8 cellular contexts compared by ENCODE assay signal in genomic region chr16:30901201-30902069, GRCh38. TPM values are rescaled to one million over a fixed set of nuclear protein-coding genes. Genes with fewer than 3 reads are reported as not detected.
DNase-seq lines count a peak whose midpoint lies in the region; ATAC-seq and TF ChIP-seq lines count a peak whose summit lies in the region.

No MANE protein-coding gene starts in this region.

- no peaks in the 10 kb centered on the region for H3K9me3 Mint-ChIP-seq in Caco-2 (ENCODE audit: unreplicated experiment)

- H3K4me1 Mint-ChIP-seq in Caco-2 (ENCODE audit: low read depth, unreplicated experiment), result peaks cover 9% of the 10 kb centered on the region

- TF ChIP-seq CTCF in Caco-2 (IDR thresholded peaks at IDR 0.05; ENCODE audit: insufficient read depth in 1 of 2, low read depth in 1 of 2, low read length in 1 of 2, severe bottlenecking in 1 of 2, unreplicated experiment in 1 of 2) (no peak), omental fat pad (IDR thresholded peaks at IDR 0.05) (no peak)

- H3K36me3 ChIP-seq in Caco-2 (ENCODE audit: control insufficient read depth, insufficient read depth, low read length) (no peaks in the 10 kb centered on the region), ectodermal cell (ENCODE audit: control insufficient read depth, insufficient read depth, low read length) (no peaks in the 10 kb centered on the region)

- POLR2A ChIA-PET in Caco-2 (lab: Charles Lee), result no interaction called here

- peak overlapping the region; percentile 24 for H3K4me3 Mint-ChIP-seq in Caco-2 (ENCODE audit: unreplicated experiment)

- H3K27me3 Mint-ChIP-seq in Caco-2 (ENCODE audit: insufficient read depth, unreplicated experiment), result no peaks in the 10 kb centered on the region

- H3K27ac ChIP-seq in ectodermal cell (ENCODE audit: insufficient read depth, low read depth, low read length, poor library complexity, severe bottlenecking), result no peak overlapping the region

- H3K9me3 ChIP-seq in Caco-2 (no peaks in the 10 kb centered on the region), ectodermal cell (ENCODE audit: control insufficient read depth, low read length) (no peaks in the 10 kb centered on the region)

- no peaks in the 10 kb centered on the region for H3K27me3 ChIP-seq in Caco-2 (replicated peaks; ENCODE audit: control insufficient read depth, insufficient read depth, low read length)
- peaks cover 12% of the 10 kb centered on the region for H3K27me3 ChIP-seq in ectodermal cell (ENCODE audit: control insufficient read depth, insufficient read depth, low read length, poor library complexity, severe bottlenecking)

- DNase-seq in Caco-2, result no peak
- peak; percentile 55 for DNase-seq in MV-4-11 (lab: John Stamatoyannopoulos, UW)
- DNase-seq in omental fat pad (ENCODE audit: low spot score), result no peak
- no peak for DNase-seq in HCEC 1CT
- DNase-seq in cerebellum (ENCODE audit: low spot score), result no peak

- H3K36me3 Mint-ChIP-seq in Caco-2 (ENCODE audit: insufficient read depth, unreplicated experiment), result peaks cover 6% of the 10 kb centered on the region

- no peak overlapping the region for H3K27ac Mint-ChIP-seq in Caco-2 (ENCODE audit: unreplicated experiment)

- H3K4me1 ChIP-seq in Caco-2, result peaks cover 4% of the 10 kb centered on the region
- no peaks in the 10 kb centered on the region for H3K4me1 ChIP-seq in ectodermal cell (ENCODE audit: control insufficient read depth, insufficient read depth, low read length)

- no TSS peak for BruUV-seq in Caco-2 (replicated peaks; lab: Mats Ljungman, UMichigan)

- CTCF ChIA-PET in Caco-2 (lab: Charles Lee), result interaction anchor here (1.6 to 1.9 kb wide), 2 partner anchors 57 to 161 kb away, joined by 3 to 12 read pairs; a partner anchor contains a TSS

- H3K4me3 ChIP-seq in Caco-2 (ENCODE audit: low read depth, low read length), result peak overlapping the region; percentile 28
- H3K4me3 ChIP-seq in ectodermal cell (ENCODE audit: insufficient read depth, low read depth, low read length), result peak overlapping the region; percentile 36

- intact Hi-C loops in Caco-2 (cut with micrococcal nuclease; ENCODE audit: unreplicated experiment), result no loop called here

- peak; percentile 15 for ATAC-seq in omental fat pad (ENCODE audit: low FRiP score)
- no peak for ATAC-seq in HG02981 (IDR thresholded peaks at IDR 0.05; ENCODE audit: unreplicated experiment)
- ATAC-seq in GM21576 (IDR thresholded peaks at IDR 0.05; ENCODE audit: unreplicated experiment), result no peak

- WGBS in ectodermal cell, 2 experiments, result 22 to 31% methylated on average over 9 to 12 of the region's 12 CpGs

RNA-seq across cellular contexts. Expression of gene CTF1, which starts 5.0 kb away (rescaled TPM):
- total RNA-seq in Caco-2 (2022) (1.8 and 2.4 TPM in 2 replicates), omental fat pad (1 to 10 TPM; 1.7 to 3.5 (median 2.3) TPM), cerebellum (0.36 TPM)
- 3.4 TPM for polyA plus RNA-seq in ectodermal cell (2013, experiment 1 of 4)
- polyA plus RNA-seq in ectodermal cell (2013, experiment 2 of 4), result 2.7 TPM
- polyA plus RNA-seq in ectodermal cell (2013, experiment 3 of 4), result 3.9 TPM
- polyA plus RNA-seq in ectodermal cell (2013, experiment 4 of 4), result 3.5 TPM

RNA-seq across cellular contexts. Expression of gene BCL7C, which starts 7.6 kb away (rescaled TPM):
- total RNA-seq in Caco-2 (2022), result 15.1 and 17.7 TPM in 2 replicates
- 40.5 TPM for polyA plus RNA-seq in ectodermal cell (2013, experiment 1 of 4)
- 35.8 TPM for polyA plus RNA-seq in ectodermal cell (2013, experiment 2 of 4)
- polyA plus RNA-seq in ectodermal cell (2013, experiment 3 of 4), result 32.7 TPM
- 37.9 TPM for polyA plus RNA-seq in ectodermal cell (2013, experiment 4 of 4)
- total RNA-seq in omental fat pad, result 10 to 100 TPM; 17.4 to 37.0 (median 22.2) TPM
- total RNA-seq in cerebellum, result 37.0 TPM

RNA-seq across cellular contexts. Expression of gene FBXL19, which starts 21.9 kb away (rescaled TPM):
- total RNA-seq in Caco-2 (2022), result 20.2 and 23.4 TPM in 2 replicates
- 80.8 TPM for polyA plus RNA-seq in ectodermal cell (2013, experiment 1 of 4)
- polyA plus RNA-seq in ectodermal cell (2013, experiment 2 of 4), result 83.7 TPM
- polyA plus RNA-seq in ectodermal cell (2013, experiment 3 of 4), result 56.7 TPM
- polyA plus RNA-seq in ectodermal cell (2013, experiment 4 of 4), result 60.5 TPM
- 1 to 10 TPM; 4.7 to 9.1 (median 6.9) TPM for total RNA-seq in omental fat pad
- total RNA-seq in cerebellum, result 32.3 TPM

RNA-seq across cellular contexts. Expression of gene ORAI3, which starts 47.4 kb away (rescaled TPM):
- total RNA-seq in Caco-2 (2022) (4.7 TPM in 2 replicates), omental fat pad (10 to 100 TPM; 15.5 to 42.6 (median 33.9) TPM), cerebellum (5.4 TPM)
- 14.0 TPM for polyA plus RNA-seq in ectodermal cell (2013, experiment 1 of 4)
- polyA plus RNA-seq in ectodermal cell (2013, experiment 2 of 4), result 15.7 TPM
- 12.7 TPM for polyA plus RNA-seq in ectodermal cell (2013, experiment 3 of 4)
- polyA plus RNA-seq in ectodermal cell (2013, experiment 4 of 4), result 16.1 TPM

RNA-seq across cellular contexts. Expression of gene SETD1A, which starts 56.1 kb away (rescaled TPM):
- total RNA-seq in Caco-2 (2022) (21.5 and 26.3 TPM in 2 replicates), omental fat pad (10 to 100 TPM in 2 of 4 donors, 1 to 10 TPM in 2; 5.3 to 13.6 (median 9.2) TPM), cerebellum (3.3 TPM)
- polyA plus RNA-seq in ectodermal cell (2013, experiment 1 of 4), result 34.5 TPM
- 39.7 TPM for polyA plus RNA-seq in ectodermal cell (2013, experiment 2 of 4)
- 27.2 TPM for polyA plus RNA-seq in ectodermal cell (2013, experiment 3 of 4)
- 28.6 TPM for polyA plus RNA-seq in ectodermal cell (2013, experiment 4 of 4)
